ENCODE assay signal across 9 cellular contexts in genomic region chr4:82797591-82798081, GRCh38. TPM values are rescaled to one million over a fixed set of nuclear protein-coding genes. Genes with fewer than 3 reads are reported as not detected.
DNase-seq lines count a peak whose midpoint lies in the region; ATAC-seq and TF ChIP-seq lines count a peak whose summit lies in the region.
"Had no signal": no experiment of that assay in that cellular context is flagged by ENCODE, and none has a peak within 500 bp of the region (broad histone marks: within the 10 kb centered on the region; RNA-seq: fewer than 3 reads in every experiment).

No MANE protein-coding gene starts in this region.

- TF ChIP-seq CTCF in esophagus squamous epithelium (IDR thresholded peaks at IDR 0.05) (no peak), natural killer cell (IDR thresholded peaks at IDR 0.05) (no peak)

- CTCF ChIA-PET in activated CD4-positive, alpha-beta T cell treated with anti-CD3 and anti-CD28 coated beads for 36 hours (lab: Charles Lee): interaction anchor here (0.8 to 2.2 kb wide), 3 partner anchors 11 to 501 kb away, joined by 3 to 8 read pairs (median 3); no protein-coding TSS in a partner anchor

- H3K36me3 Mint-ChIP-seq in activated CD4-positive, alpha-beta T cell treated with anti-CD3 and anti-CD28 coated beads for 36 hours (ENCODE audit: low read depth): no peaks in the 10 kb centered on the region
- H3K36me3 Mint-ChIP-seq in natural killer cell: no peaks in the 10 kb centered on the region
- H3K36me3 Mint-ChIP-seq: activated naive CD4-positive, alpha-beta T cell treated with anti-CD3 and anti-CD28 coated beads, Interleukin-2, amount 50 U/mL, for 72 hours had no signal

- no peak overlapping the region for H3K27ac Mint-ChIP-seq in activated CD4-positive, alpha-beta T cell treated with anti-CD3 and anti-CD28 coated beads for 36 hours
- peak overlapping the region in 1 of 2 donors; percentile 85 for H3K27ac Mint-ChIP-seq in natural killer cell
- H3K27ac Mint-ChIP-seq: activated naive CD4-positive, alpha-beta T cell treated with anti-CD3 and anti-CD28 coated beads, Interleukin-2, amount 50 U/mL, for 72 hours had no signal

- no peak for TF ChIP-seq POLR2A in esophagus squamous epithelium (IDR thresholded peaks at IDR 0.05)

- H3K4me3 Mint-ChIP-seq in activated CD4-positive, alpha-beta T cell treated with anti-CD3 and anti-CD28 coated beads for 36 hours: peak overlapping the region; percentile 64
- H3K4me3 Mint-ChIP-seq in natural killer cell: peak overlapping the region; percentile 91

- H3K27me3 Mint-ChIP-seq in activated CD4-positive, alpha-beta T cell treated with anti-CD3 and anti-CD28 coated beads for 36 hours: peaks cover 42% of the 10 kb centered on the region
- peaks cover 5 to 16% of the 10 kb centered on the region in 2 donors for H3K27me3 Mint-ChIP-seq in natural killer cell (ENCODE audit: low read depth in 2 of 2)

- no peaks in the 10 kb centered on the region for H3K9me3 Mint-ChIP-seq in activated CD4-positive, alpha-beta T cell treated with anti-CD3 and anti-CD28 coated beads for 36 hours (ENCODE audit: low read depth)
- no peaks in the 10 kb centered on the region for H3K9me3 Mint-ChIP-seq in natural killer cell
- H3K9me3 Mint-ChIP-seq: activated naive CD4-positive, alpha-beta T cell treated with anti-CD3 and anti-CD28 coated beads, Interleukin-2, amount 50 U/mL, for 72 hours had no signal

- intact Hi-C loops in activated CD4-positive, alpha-beta T cell treated with anti-CD3 and anti-CD28 coated beads for 36 hours (cut with DNase I, micrococcal nuclease): no loop called here
- intact Hi-C loops in esophagus squamous epithelium (cut with DNase I) (loop anchor here (10.0 kb wide), 1 partner anchor 333 kb away; no protein-coding TSS in a partner anchor), natural killer cell (cut with micrococcal nuclease) (loop anchor here (5.0 kb wide), 1 partner anchor 215 kb away; the partner anchor contains the start of gene LIN54)

- peak; percentile 38 for DNase-seq in activated CD4-positive, alpha-beta T cell treated with anti-CD3 and anti-CD28 coated beads for 36 hours
- no peak for DNase-seq in activated CD4-positive, alpha-beta T cell treated with anti-CD3 and anti-CD28 coated beads for 4 hours
- DNase-seq in SW480 (ENCODE audit: low spot score) (peak; percentile 20), esophagus squamous epithelium (lab: John Stamatoyannopoulos, UW) (no peak), natural killer cell (peak; percentile 30), superior temporal gyrus (ENCODE audit: extremely low spot score) (no peak), NCI-H2029 (lab: John Stamatoyannopoulos, UW) (no peak)

- 3 to 8% methylated on average over 10 to 13 of the region's 37 CpGs for WGBS in esophagus squamous epithelium, 2 donors

- no peak for ATAC-seq in activated CD4-positive, alpha-beta T cell treated with anti-CD3 and anti-CD28 coated beads for 36 hours
- ATAC-seq in natural killer cell (no peak), GM21619 (IDR thresholded peaks at IDR 0.05; ENCODE audit: unreplicated experiment) (no peak)

- H3K27ac ChIP-seq in esophagus squamous epithelium: peak overlapping the region in 2 of 4 donors; percentile 70 to 79

- no peaks in the 10 kb centered on the region for H3K36me3 ChIP-seq in esophagus squamous epithelium

- H3K27me3 ChIP-seq in esophagus squamous epithelium: peaks cover 0 to 17% (median 1%) of the 10 kb centered on the region in 4 donors

- POLR2A ChIA-PET in activated CD4-positive, alpha-beta T cell treated with anti-CD3 and anti-CD28 coated beads for 36 hours (lab: Charles Lee): no interaction called here

- peak overlapping the region; percentile 41 to 89 (median 76) for H3K4me3 ChIP-seq in esophagus squamous epithelium

- peaks cover 17% of the 10 kb centered on the region for H3K4me1 Mint-ChIP-seq in activated CD4-positive, alpha-beta T cell treated with anti-CD3 and anti-CD28 coated beads for 36 hours
- peaks cover 29 to 39% of the 10 kb centered on the region in 2 donors for H3K4me1 Mint-ChIP-seq in natural killer cell

- H3K9me3 ChIP-seq in esophagus squamous epithelium: no peaks in the 10 kb centered on the region

- H3K4me1 ChIP-seq in esophagus squamous epithelium: peaks cover 10 to 37% (median 19%) of the 10 kb centered on the region in 3 donors

RNA-seq across cellular contexts. Expression of gene SCD5, which starts 1.0 kb away (rescaled TPM):
- 1 to 10 TPM; 1.3 to 1.7 TPM for total RNA-seq in activated CD4-positive, alpha-beta T cell treated with anti-CD3 and anti-CD28 coated beads for 36 hours
- total RNA-seq in esophagus squamous epithelium (1 to 10 TPM; 1.2 to 6.3 (median 4.3) TPM), natural killer cell (10 to 100 TPM in 1 of 3 donors, 1 to 10 TPM in 2; 8.9 to 11.6 (median 9.0) TPM)

Comparison
In these comparisons a context has a peak if more than half of its experiments do, and no peak if none do; other contexts are left out.
1. DNase-seq: peak in activated CD4-positive, alpha-beta T cell treated with anti-CD3 and anti-CD28 coated beads for 36 hours (single experiment), SW480 (single experiment) and natural killer cell (single experiment); none in activated CD4-positive, alpha-beta T cell treated with anti-CD3 and anti-CD28 coated beads for 4 hours (0 of 2), esophagus squamous epithelium (single experiment), superior temporal gyrus (single experiment) and NCI-H2029 (single experiment).
2. intact Hi-C loops: an anchor here in esophagus squamous epithelium (10.0 kb wide) and natural killer cell (5.0 kb wide); none called in activated CD4-positive, alpha-beta T cell treated with anti-CD3 and anti-CD28 coated beads for 36 hours.